13 cellular contexts compared by ENCODE assay signal in the genomic region with DNA sequence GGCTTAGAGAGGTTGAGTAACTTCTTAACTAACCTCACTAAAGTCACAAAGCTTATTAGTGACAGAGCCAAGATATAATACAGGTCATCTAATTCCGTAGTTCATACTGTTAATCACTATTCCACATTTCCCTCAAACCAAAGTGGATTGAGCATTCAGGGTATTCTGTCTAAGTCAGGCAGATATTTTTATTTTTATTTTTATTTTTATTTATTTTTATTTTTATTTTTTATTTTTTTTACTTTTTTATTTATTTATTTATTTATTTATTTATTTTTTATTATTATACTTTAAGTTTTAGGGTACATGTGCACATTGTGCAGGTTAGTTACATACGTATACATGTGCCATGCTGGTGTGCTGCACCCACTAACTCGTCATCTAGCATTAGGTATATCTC. TPM values are rescaled to one million over a fixed set of nuclear protein-coding genes. Genes with fewer than 3 reads are reported as not detected.
"Had no signal": no experiment of that assay in that cellular context is flagged by ENCODE, and none has a peak within 500 bp of the region (broad histone marks: within the 10 kb centered on the region; RNA-seq: fewer than 3 reads in every experiment).

No MANE protein-coding gene starts in this region.

RNA-seq across cellular contexts. Expression of a gene that starts 48.8 kb away (rescaled TPM):
- total RNA-seq: stomach, subcutaneous adipose tissue, temporal lobe, thoracic aorta, thyroid gland, tibial nerve, transverse colon, upper lobe of left lung, upper lobe of right lung, ureter, uterus, vagina had no signal
- polyA plus RNA-seq: urinary bladder had no signal
